ENCODE assay signal across 1 cellular context in genomic region chr4:3514806-3515421, GRCh38.
TF ChIP-seq lines count a peak whose summit lies in the region.

No MANE protein-coding gene starts in this region.

TF ChIP-seq in HepG2, 621 proteins besides CTCF, POLR2A, EP300 and RAD21 (continued from another document):
- no peak for TF ChIP-seq NAIF1 (CRISPR knock-in tag; IDR thresholded peaks at IDR 0.05; ENCODE audit: borderline replicate concordance)
- TF ChIP-seq, protein P1, sequence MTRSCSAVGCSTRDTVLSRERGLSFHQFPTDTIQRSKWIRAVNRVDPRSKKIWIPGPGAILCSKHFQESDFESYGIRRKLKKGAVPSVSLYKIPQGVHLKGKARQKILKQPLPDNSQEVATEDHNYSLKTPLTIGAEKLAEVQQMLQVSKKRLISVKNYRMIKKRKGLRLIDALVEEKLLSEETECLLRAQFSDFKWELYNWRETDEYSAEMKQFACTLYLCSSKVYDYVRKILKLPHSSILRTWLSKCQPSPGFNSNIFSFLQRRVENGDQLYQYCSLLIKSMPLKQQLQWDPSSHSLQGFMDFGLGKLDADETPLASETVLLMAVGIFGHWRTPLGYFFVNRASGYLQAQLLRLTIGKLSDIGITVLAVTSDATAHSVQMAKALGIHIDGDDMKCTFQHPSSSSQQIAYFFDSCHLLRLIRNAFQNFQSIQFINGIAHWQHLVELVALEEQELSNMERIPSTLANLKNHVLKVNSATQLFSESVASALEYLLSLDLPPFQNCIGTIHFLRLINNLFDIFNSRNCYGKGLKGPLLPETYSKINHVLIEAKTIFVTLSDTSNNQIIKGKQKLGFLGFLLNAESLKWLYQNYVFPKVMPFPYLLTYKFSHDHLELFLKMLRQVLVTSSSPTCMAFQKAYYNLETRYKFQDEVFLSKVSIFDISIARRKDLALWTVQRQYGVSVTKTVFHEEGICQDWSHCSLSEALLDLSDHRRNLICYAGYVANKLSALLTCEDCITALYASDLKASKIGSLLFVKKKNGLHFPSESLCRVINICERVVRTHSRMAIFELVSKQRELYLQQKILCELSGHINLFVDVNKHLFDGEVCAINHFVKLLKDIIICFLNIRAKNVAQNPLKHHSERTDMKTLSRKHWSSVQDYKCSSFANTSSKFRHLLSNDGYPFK (CRISPR knock-in tag; IDR thresholded peaks at IDR 0.05; ENCODE audit: borderline replicate concordance), result no peak
- no peak for TF ChIP-seq ZNF563 (CRISPR knock-in tag; IDR thresholded peaks at IDR 0.05)
- no peak for TF ChIP-seq TBX2 (CRISPR knock-in tag; IDR thresholded peaks at IDR 0.05; ENCODE audit: borderline replicate concordance)
